19 cellular contexts compared by ENCODE assay signal in genomic region chr3:188125076-188125475, GRCh38.
"Had no signal": no experiment of that assay in that cellular context is flagged by ENCODE, and none has a peak within 500 bp of the region (broad histone marks: within the 10 kb centered on the region; RNA-seq: fewer than 3 reads in every experiment).

No MANE protein-coding gene starts in this region.

- H3K36me3 ChIP-seq: stomach had no signal

- H3K4me3 ChIP-seq: skin epidermis, stomach had no signal

- H3K27ac ChIP-seq: skin epidermis had no signal

- H3K9me3 ChIP-seq: stomach had no signal

- H3K27me3 ChIP-seq: stomach had no signal

- ATAC-seq: SK-N-SH treated with all-trans-retinoic acid at 6 μM for 48 hours; stimulated activated effector memory CD8-positive, alpha-beta T cell treated with anti-CD3 and anti-CD28 coated beads, Interleukin-12 subunit alpha, Interleukin-12 subunit beta, amount 100 ng/mL, for 72 hours; T-cell had no signal

- DNase-seq: activated B cell treated with CpG ODN at 0.5 μM for 24 hours; activated CD4-positive, alpha-beta memory T cell treated with anti-CD3 and anti-CD28 coated beads, Interleukin-2, amount 10 ng/mL, durations not matched to agents 7 days and 5 days; activated CD4-positive, alpha-beta T cell treated with anti-CD3 and anti-CD28 coated beads for 48 hours; activated naive CD4-positive, alpha-beta T cell treated with Interleukin-2 at 50 U/mL for 16 hours; activated naive CD8-positive, alpha-beta T cell treated with anti-CD3 and anti-CD28 coated beads, Interleukin-2, amount 10 ng/mL, durations not matched to agents 7 days and 5 days; activated T-cell treated with anti-CD3 and anti-CD28 coated beads, Interleukin-2, amount 50 U/mL, for 1 hour; amygdala; caudate nucleus; erythroblast; hippocampal formation; nephron progenitor cell; occipital lobe; posterior cingulate gyrus; stimulated activated CD4-positive, alpha-beta T cell treated with anti-CD3 and anti-CD28 coated beads, Interleukin-4, amount 100 ng/mL, for 24 hours; stomach; T-cell had no signal
